In genomic region chr6:131998255-131998982, GRCh38 we compare ENCODE assay signal across 15 cellular contexts. TPM values are rescaled to one million over a fixed set of nuclear protein-coding genes. Genes with fewer than 3 reads are reported as not detected.
A peak's percentile ranks its signal among the peaks of the same experiment; 100 is the strongest.
DNase-seq lines count a peak whose midpoint lies in the region; FAIRE-seq and TF ChIP-seq lines count a peak whose summit lies in the region.
"Had no signal": no experiment of that assay in that cellular context is flagged by ENCODE, and none has a peak within 500 bp of the region (broad histone marks: within the 10 kb centered on the region; RNA-seq: fewer than 3 reads in every experiment).

No MANE protein-coding gene starts in this region.

- FAIRE-seq in bronchial epithelial cell (lab: Jason Lieb, UNC) = peak; percentile 23
- FAIRE-seq in urothelium cell line (lab: Jason Lieb, UNC) = no peak

- H3K27me3 ChIP-seq in MG63 = no peaks in the 10 kb centered on the region
- no peaks in the 10 kb centered on the region for H3K27me3 ChIP-seq in bronchial epithelial cell (ENCODE audit: control insufficient read depth, insufficient read depth, low read length)
- H3K27me3 ChIP-seq in tibial artery = no peaks in the 10 kb centered on the region
- H3K27me3 ChIP-seq: sigmoid colon had no signal

- peaks cover under 1% of the 10 kb centered on the region for H3K9me3 ChIP-seq in MG63
- peaks cover 0 to under 1% (median 0%) of the 10 kb centered on the region in 3 donors for H3K9me3 ChIP-seq in tibial artery

- H3K27ac ChIP-seq in tibial artery = peak overlapping the region; percentile 49 to 67

- peaks cover 10% of the 10 kb centered on the region for H3K36me3 ChIP-seq in MG63
- H3K36me3 ChIP-seq in bronchial epithelial cell (ENCODE audit: control insufficient read depth, insufficient read depth, low read length) = no peaks in the 10 kb centered on the region
- no peaks in the 10 kb centered on the region for H3K36me3 ChIP-seq in tibial artery
- H3K36me3 ChIP-seq: sigmoid colon had no signal

- TF ChIP-seq CTCF in bronchial epithelial cell (IDR thresholded peaks at IDR 0.05; ENCODE audit: insufficient read depth, low read length, severe bottlenecking) (no peak), tibial artery (IDR thresholded peaks at IDR 0.05) (no peak)

- H3K4me1 ChIP-seq in tibial artery = peaks cover 0 to 23% (median 6%) of the 10 kb centered on the region in 4 donors

- intact Hi-C loops in tibial artery (cut with DNase I; ENCODE audit: low total_unique reads) = no loop called here
- intact Hi-C loops in posterior cingulate gyrus (cut with DNase I) = no loop called here

- no peak overlapping the region for H3K4me3 ChIP-seq in MG63
- no peak overlapping the region for H3K4me3 ChIP-seq in bronchial epithelial cell (ENCODE audit: low read depth, low read length)
- H3K4me3 ChIP-seq in tibial artery = no peak overlapping the region
- H3K4me3 ChIP-seq: sigmoid colon had no signal

- DNase-seq in MG63 = peak; percentile 50
- no peak for DNase-seq in bronchial epithelial cell (ENCODE audit: low read depth)
- DNase-seq in hepatic stellate cell (ENCODE audit: low spot score) = peak; percentile 16
- DNase-seq in tibial artery = peak in 1 of 2 donors; percentile 72
- no peak for DNase-seq in urothelium cell line (ENCODE audit: low spot score)
- DNase-seq in DMS79 treated with DMSO at 0.1 percent for 48 hours (lab: John Stamatoyannopoulos, UW) = no peak
- no peak for DNase-seq in posterior cingulate gyrus
- DNase-seq: activated CD4-positive, alpha-beta T cell treated with anti-CD3 and anti-CD28 coated beads, Interleukin-2, amount 10 ng/mL, durations not matched to agents 7 days and 5 days; activated naive CD4-positive, alpha-beta T cell treated with Interleukin-2 at 50 U/mL for 16 hours; activated T-cell treated with anti-CD3 and anti-CD28 coated beads for 4 hours; effector CD8-positive, alpha-beta T cell; NCI-H2029 treated with DMSO at 0.1 percent for 48 hours; NCI-H526; sigmoid colon; stimulated activated CD4-positive, alpha-beta T cell treated with anti-CD3 and anti-CD28 coated beads, Interleukin-4, amount 100 ng/mL, for 1 hour had no signal

RNA-seq across cellular contexts. Expression of gene CCN2, which starts 47.2 kb away (rescaled TPM):
- total RNA-seq in MG63 (2014; rRNA removed; shearing (Covaris generic); ENCODE audit: low replicate concordance) = 830 and 953 TPM in 2 replicates
- total RNA-seq in bronchial epithelial cell = 1.3 and 2.6 TPM in 2 replicates
- total RNA-seq: activated CD4-positive, alpha-beta T cell treated with anti-CD3 and anti-CD28 coated beads, Interleukin-2, amount 10 ng/mL, durations not matched to agents 7 days and 5 days had no signal

Comparison
In these comparisons a context has a peak if more than half of its experiments do, and no peak if none do; other contexts are left out.
1. DNase-seq: peak in MG63 (single experiment) and hepatic stellate cell (single experiment); none in bronchial epithelial cell (single experiment), urothelium cell line (single experiment), DMS79 treated with DMSO at 0.1 percent for 48 hours (single experiment) and posterior cingulate gyrus (0 of 10).
2. RNA of gene CCN2, which starts 47.2 kb away (total RNA-seq): 830 to 953 TPM in MG63; 1.3 to 2.6 TPM in bronchial epithelial cell; every median in the first group is over 100 times any median in the second.